Comparison of ENCODE assay signal across 24 cellular contexts in the genomic region with DNA sequence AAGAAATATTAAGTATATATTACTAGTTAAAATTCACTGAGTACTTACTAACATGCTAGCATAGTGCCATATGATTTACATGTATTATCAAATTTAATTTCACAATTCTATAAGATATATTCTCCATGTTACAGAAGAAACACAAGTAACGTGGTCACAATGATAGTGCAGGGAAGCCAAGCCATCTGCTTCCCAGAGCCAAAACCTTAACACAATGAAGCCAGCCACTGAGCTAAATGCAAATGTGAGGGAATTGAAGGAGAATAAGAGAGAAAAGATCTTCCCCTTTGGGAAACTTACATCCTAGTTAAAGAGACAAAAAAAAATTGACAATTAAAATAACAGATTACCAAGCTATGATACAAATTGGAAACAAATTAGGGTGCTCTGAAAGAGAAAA.
DNase-seq lines count a peak whose midpoint lies in the region; ATAC-seq, FAIRE-seq and TF ChIP-seq lines count a peak whose summit lies in the region.
"Had no signal": no experiment of that assay in that cellular context is flagged by ENCODE, and none has a peak within 500 bp of the region (broad histone marks: within the 10 kb centered on the region; RNA-seq: fewer than 3 reads in every experiment).

No MANE protein-coding gene starts in this region.

- H4K91ac ChIP-seq in H9 (ENCODE audit: insufficient read length, low read depth, low read length), result no peak overlapping the region

- no peaks in the 10 kb centered on the region for H4K20me1 ChIP-seq in H9 (ENCODE audit: control insufficient read depth, insufficient read depth, insufficient read length)
- H4K20me1 ChIP-seq: BLaER1 treated with 17β-estradiol and CSF1 and Interleukin-3, amounts not matched to agents 10 nM and 100 nM had no signal

- H3K79me1 ChIP-seq in H9 (ENCODE audit: insufficient read depth, low read depth, low read length, poor library complexity, severe bottlenecking), result peaks cover 5% of the 10 kb centered on the region

- H2BK5ac ChIP-seq in H9 (ENCODE audit: insufficient read length, low read length), result no peak overlapping the region

- H3K27ac Mint-ChIP-seq in H9, result peak overlapping the region in 2 of 3 experiments; percentile 22 to 54; a peak in 2 of 7 replicates
- H3K27ac Mint-ChIP-seq: CD14-positive monocyte; CD4-positive, alpha-beta T cell; GM23338; HFFc6 had no signal

- no peak overlapping the region for H3K9ac ChIP-seq in H9 (ENCODE audit: extremely low read depth, insufficient read length, low read length)
- H3K9ac ChIP-seq: BLaER1 treated with 17β-estradiol and CSF1 and Interleukin-3, amounts not matched to agents 10 nM and 100 nM had no signal

- H3K23me2 ChIP-seq in H9 (ENCODE audit: insufficient read length, low read depth, low read length, poor library complexity, severe bottlenecking), result no peaks in the 10 kb centered on the region

- no peak overlapping the region for H3K4me2 ChIP-seq in H9 (ENCODE audit: insufficient read depth, insufficient read length, low read length)
- H3K4me2 ChIP-seq: A549; BLaER1 treated with 17β-estradiol and CSF1 and Interleukin-3, amounts not matched to agents 10 nM and 100 nM; GM23338 had no signal

- no peak overlapping the region for H2BK15ac ChIP-seq in H9 (ENCODE audit: low read depth, low read length)

- no peak overlapping the region for H2BK120ac ChIP-seq in H9 (ENCODE audit: low read depth, low read length, poor library complexity, severe bottlenecking)

- no peak overlapping the region for H3K27ac ChIP-seq in H9 (ENCODE audit: insufficient read length, low read depth, low read length)
- H3K27ac ChIP-seq in psoas muscle, result peak overlapping the region; percentile 56
- H3K27ac ChIP-seq: A549; BLaER1 treated with 17β-estradiol and CSF1 and Interleukin-3, amounts not matched to agents 10 nM and 100 nM had no signal

- DNase-seq in H9 (no peak), frontal cortex (ENCODE audit: low spot score in 2 of 2) (no peak), medulla oblongata (ENCODE audit: extremely low spot score) (peak; percentile 63), psoas muscle (no peak), NCI-H2029 treated with DMSO at 0.1 percent for 48 hours (lab: John Stamatoyannopoulos, UW) (no peak), KBM-7 (no peak)
- DNase-seq: 8988T; ACHN; AML-193; BE2C; CD4-positive, alpha-beta T cell; CD8-positive, alpha-beta memory T cell; DMS153; DND-41; HFFc6 had no signal

- H2AFZ ChIP-seq in H9 (ENCODE audit: low read length), result no peak overlapping the region
- H2AFZ ChIP-seq: GM23338 had no signal

- H3K23ac ChIP-seq in H9 (ENCODE audit: insufficient read length, low read depth, low read length), result no peak overlapping the region

- H3K27me3 Mint-ChIP-seq in H9 (ENCODE audit: low read depth), result no peaks in the 10 kb centered on the region

- intact Hi-C loops in psoas muscle (cut with DNase I), result loop anchor here in 1 of 2 donors (5.0 kb wide), 1 partner anchor 34 kb away; no protein-coding TSS in a partner anchor

- H3K79me2 ChIP-seq in H9 (ENCODE audit: insufficient read depth, low read length), result peaks cover 5% of the 10 kb centered on the region

- H3K4me3 ChIP-seq in psoas muscle, result no peak overlapping the region
- H3K4me3 ChIP-seq: A549; BLaER1 treated with 17β-estradiol and CSF1 and Interleukin-3, amounts not matched to agents 10 nM and 100 nM; GM23338; HAP-1 had no signal

- no peaks in the 10 kb centered on the region for H3K9me3 Mint-ChIP-seq in H9
- H3K9me3 Mint-ChIP-seq: CD4-positive, alpha-beta T cell; CD8-positive, alpha-beta memory T cell; GM23338 had no signal

- H3K14ac ChIP-seq in H9 (ENCODE audit: insufficient read depth, low read length), result no peak overlapping the region

- TF ChIP-seq CTCF in H9 (conservative IDR thresholded peaks at IDR 0.05) (no peak), psoas muscle (IDR thresholded peaks at IDR 0.05) (no peak)

- in situ Hi-C loops in KBM-7 (cut with MboI; ENCODE audit: low pct_unique_long_range_greater_than_20kb, low sequenced_read_pairs), result no loop called here

- no peak overlapping the region for H2AK5ac ChIP-seq in H9 (ENCODE audit: insufficient read length, low read length)

- H3K9me3 ChIP-seq in H9 (ENCODE audit: control insufficient read depth, low read depth, low read length) (no peaks in the 10 kb centered on the region), psoas muscle (no peaks in the 10 kb centered on the region)
- H3K9me3 ChIP-seq: A549; BE2C; BLaER1 treated with 17β-estradiol and CSF1 and Interleukin-3, amounts not matched to agents 10 nM and 100 nM; HAP-1 had no signal

- no peak overlapping the region for H2BK20ac ChIP-seq in H9 (ENCODE audit: low read depth, low read length, poor library complexity, severe bottlenecking)

- no peaks in the 10 kb centered on the region for H3K36me3 ChIP-seq in psoas muscle (ENCODE audit: insufficient read depth in 1 of 2, low read depth in 1 of 2)
- H3K36me3 ChIP-seq: BE2C; BLaER1 treated with 17β-estradiol and CSF1 and Interleukin-3, amounts not matched to agents 10 nM and 100 nM; HAP-1 had no signal

- peaks cover 6% of the 10 kb centered on the region; the same call in 1 of the 2 replicates for H3K4me1 ChIP-seq in H9 (ENCODE audit: insufficient read depth, low read length)
- peaks cover 17% of the 10 kb centered on the region for H3K4me1 ChIP-seq in psoas muscle
- H3K4me1 ChIP-seq: A549, BE2C, HAP-1 had no signal

- H3K4me1 Mint-ChIP-seq in H9, result peaks cover 19 to 28% of the 10 kb centered on the region in 2 experiments
- H3K4me1 Mint-ChIP-seq: CD14-positive monocyte had no signal

- H4K5ac ChIP-seq in H9 (ENCODE audit: insufficient read length, low read depth, low read length), result no peak overlapping the region

- FAIRE-seq in frontal cortex (lab: Jason Lieb, UNC), result peak; percentile 54
- FAIRE-seq: A549, D721Med, G401.6, GM12892 had no signal

- ATAC-seq in psoas muscle (no peak), GM19455 (IDR thresholded peaks at IDR 0.05; ENCODE audit: unreplicated experiment) (no peak)
- ATAC-seq: A549, GM23338 had no signal

- no peak overlapping the region for H3K56ac ChIP-seq in H9 (ENCODE audit: insufficient read length, low read depth, low read length)

- no peak overlapping the region for H3K4ac ChIP-seq in H9 (ENCODE audit: low read depth, low read length)

- no peak overlapping the region for H4K8ac ChIP-seq in H9 (replicated peaks; ENCODE audit: insufficient read length, low read depth, low read length)

- H3K27me3 ChIP-seq in H9 (ENCODE audit: insufficient read depth, low read length) (no peaks in the 10 kb centered on the region), psoas muscle (ENCODE audit: insufficient read depth in 3 of 3, low read length in 2 of 3) (no peaks in the 10 kb centered on the region)
- H3K27me3 ChIP-seq: BLaER1 treated with 17β-estradiol and CSF1 and Interleukin-3, amounts not matched to agents 10 nM and 100 nM had no signal

- H3T11ph ChIP-seq in H9 (ENCODE audit: low read length), result no peak overlapping the region

- no peaks in the 10 kb centered on the region for H3K36me3 Mint-ChIP-seq in H9 (ENCODE audit: insufficient read depth in 1 of 3, low read depth in 3 of 3)
- H3K36me3 Mint-ChIP-seq: CD14-positive monocyte; CD8-positive, alpha-beta memory T cell had no signal

- H2BK12ac ChIP-seq in H9 (ENCODE audit: insufficient read length, low read depth, low read length), result no peak overlapping the region

- H3K4me3 Mint-ChIP-seq in H9, result no peak overlapping the region
- H3K4me3 Mint-ChIP-seq: CD14-positive monocyte; CD4-positive, alpha-beta T cell; CD8-positive, alpha-beta memory T cell; GM23338; HFFc6 had no signal

- no peak overlapping the region for H3K18ac ChIP-seq in H9 (ENCODE audit: insufficient read length, low read depth, low read length)

- no CpG with 5 or more reads among the region's 1 CpG for WGBS in H9 (ENCODE audit: extremely low coverage, insufficient read length, low lambda C conversion rate)
- 61 to 65% (median 63%) methylated on average over 1 of the region's 1 CpG for WGBS in psoas muscle, 3 donors
